Comparison of ENCODE assay signal across 30 cellular contexts in genomic region chr3:159080821-159081220, GRCh38. TPM values are rescaled to one million over a fixed set of nuclear protein-coding genes. Genes with fewer than 3 reads are reported as not detected.
"Had no signal": no experiment of that assay in that cellular context is flagged by ENCODE, and none has a peak within 500 bp of the region (broad histone marks: within the 10 kb centered on the region; RNA-seq: fewer than 3 reads in every experiment).

No MANE protein-coding gene starts in this region.

- H3K27me3 Mint-ChIP-seq: activated naive CD8-positive, alpha-beta T cell treated with anti-CD3 and anti-CD28 coated beads, Interleukin-2, amount 10 ng/mL, durations not matched to agents 7 days and 5 days; effector memory CD8-positive, alpha-beta T cell; naive thymus-derived CD8-positive, alpha-beta T cell had no signal

- H3K36me3 Mint-ChIP-seq: activated naive CD8-positive, alpha-beta T cell treated with anti-CD3 and anti-CD28 coated beads, Interleukin-2, amount 10 ng/mL, durations not matched to agents 7 days and 5 days; naive thymus-derived CD8-positive, alpha-beta T cell had no signal

- H3K27me3 ChIP-seq: ascending aorta, brain microvascular endothelial cell, dorsolateral prefrontal cortex, gastroesophageal sphincter, hepatocyte, spleen, tibial nerve had no signal

- ATAC-seq: activated CD4-positive, CD25-positive, alpha-beta regulatory T cell treated with anti-CD3 and anti-CD28 coated beads, Interleukin-2, amount 50 U/mL, for 24 hours; effector memory CD8-positive, alpha-beta T cell; gastroesophageal sphincter; left cardiac atrium; naive thymus-derived CD8-positive, alpha-beta T cell; right cardiac atrium had no signal

- H3K4me1 Mint-ChIP-seq: activated naive CD8-positive, alpha-beta T cell treated with anti-CD3 and anti-CD28 coated beads, Interleukin-2, amount 10 ng/mL, durations not matched to agents 7 days and 5 days; naive thymus-derived CD8-positive, alpha-beta T cell had no signal

- H3K4me1 ChIP-seq: ascending aorta, gastroesophageal sphincter, spleen, tibial nerve had no signal

- H3K4me2 ChIP-seq: hepatocyte had no signal

- H3K4me3 ChIP-seq: ascending aorta, coronary artery, dorsolateral prefrontal cortex, gastroesophageal sphincter, hepatocyte, spleen, tibial nerve had no signal

- H3K4me3 Mint-ChIP-seq: activated naive CD8-positive, alpha-beta T cell treated with anti-CD3 and anti-CD28 coated beads, Interleukin-2, amount 10 ng/mL, durations not matched to agents 7 days and 5 days; effector memory CD8-positive, alpha-beta T cell; naive thymus-derived CD8-positive, alpha-beta T cell; neural crest cell had no signal

- H3K9me3 Mint-ChIP-seq: activated naive CD8-positive, alpha-beta T cell treated with anti-CD3 and anti-CD28 coated beads, Interleukin-2, amount 10 ng/mL, durations not matched to agents 7 days and 5 days had no signal

- H3K9me3 ChIP-seq: ascending aorta, gastroesophageal sphincter had no signal

- H2AFZ ChIP-seq: hepatocyte had no signal

- H3K27ac ChIP-seq: ascending aorta, brain microvascular endothelial cell, coronary artery, dorsolateral prefrontal cortex, gastroesophageal sphincter, hepatocyte, spleen, tibial nerve, WERI-Rb-1 had no signal

- FAIRE-seq: keratinocyte had no signal

- H3K27ac Mint-ChIP-seq: activated naive CD8-positive, alpha-beta T cell treated with anti-CD3 and anti-CD28 coated beads, Interleukin-2, amount 10 ng/mL, durations not matched to agents 7 days and 5 days; effector memory CD8-positive, alpha-beta T cell had no signal

- H3K36me3 ChIP-seq: ascending aorta, brain microvascular endothelial cell, gastroesophageal sphincter, spleen, tibial nerve, WERI-Rb-1 had no signal

- DNase-seq: activated CD4-positive, alpha-beta T cell treated with anti-CD3 and anti-CD28 coated beads for 48 hours; activated CD4-positive, alpha-beta T cell treated with anti-CD3 and anti-CD28 coated beads, Interleukin-2, amount 50 U/mL, for 48 hours; activated CD8-positive, alpha-beta memory T cell treated with anti-CD3 and anti-CD28 coated beads for 24 hours; activated effector memory CD4-positive, alpha-beta T cell treated with Interleukin-2 at 50 U/mL for 16 hours; activated naive CD4-positive, alpha-beta T cell treated with Interleukin-2 at 50 U/mL for 16 hours; activated naive CD8-positive, alpha-beta T cell treated with anti-CD3 and anti-CD28 coated beads, Interleukin-2, amount 10 ng/mL, durations not matched to agents 7 days and 5 days; brain microvascular endothelial cell; dorsolateral prefrontal cortex; effector memory CD8-positive, alpha-beta T cell; left cardiac atrium; midbrain; naive thymus-derived CD8-positive, alpha-beta T cell; posterior cingulate gyrus; right cardiac atrium; spleen; stimulated activated naive CD4-positive, alpha-beta T cell treated with Interleukin-2 at 50 U/mL for 16 hours; T1000; WERI-Rb-1 had no signal

- H3K79me2 ChIP-seq: hepatocyte had no signal

RNA-seq across cellular contexts. Expression of gene IQCJ, which starts 11.7 kb away (rescaled TPM):
- total RNA-seq: activated naive CD8-positive, alpha-beta T cell treated with anti-CD3 and anti-CD28 coated beads, Interleukin-2, amount 10 ng/mL, durations not matched to agents 7 days and 5 days; ascending aorta; gastroesophageal sphincter; hepatocyte; liver; naive thymus-derived CD8-positive, alpha-beta T cell; neural crest cell; spleen; tibial nerve; ureter had no signal
- polyA plus RNA-seq: esophagus; fibroblast of lung; hepatocyte; keratinocyte; liver; naive thymus-derived CD8-positive, alpha-beta T cell; spleen had no signal
